Comparison of ENCODE assay signal across 18 cellular contexts in genomic region chr11:1381793-1382425, GRCh38. TPM values are rescaled to one million over a fixed set of nuclear protein-coding genes. Genes with fewer than 3 reads are reported as not detected.
DNase-seq lines count a peak whose midpoint lies in the region; ATAC-seq and TF ChIP-seq lines count a peak whose summit lies in the region.
"Had no signal": no experiment of that assay in that cellular context is flagged by ENCODE, and none has a peak within 500 bp of the region (broad histone marks: within the 10 kb centered on the region; RNA-seq: fewer than 3 reads in every experiment).

No MANE protein-coding gene starts in this region.

- no peak for DNase-seq in activated CD4-positive, alpha-beta T cell treated with anti-CD3 and anti-CD28 coated beads, Interleukin-2, amount 10 ng/mL, durations not matched to agents 7 days and 5 days
- no peak for DNase-seq in activated CD4-positive, alpha-beta T cell treated with anti-CD3 and anti-CD28 coated beads for 1 hour
- no peak for DNase-seq in Panc1 (ENCODE audit: low read depth, low spot score)
- peak; percentile 1 for DNase-seq in effector CD4-positive, alpha-beta T cell
- DNase-seq in neuronal stem cell (ENCODE audit: low spot score) = no peak
- DNase-seq in CD1c-positive myeloid dendritic cell (ENCODE audit: extremely low spot score) = no peak
- DNase-seq: HFFc6; KG1; left colon; NCI-H1105 treated with DMSO at 0.1 percent for 48 hours; NCI-H2227 treated with DMSO at 0.1 percent for 48 hours; stimulated activated CD4-positive, alpha-beta T cell treated with anti-CD3 and anti-CD28 coated beads, Interleukin-15, amount 100 ng/mL, for 24 hours had no signal

- peaks cover 14% of the 10 kb centered on the region for H3K27me3 Mint-ChIP-seq in activated CD4-positive, alpha-beta T cell treated with anti-CD3 and anti-CD28 coated beads, Interleukin-2, amount 10 ng/mL, durations not matched to agents 7 days and 5 days

- no peak overlapping the region for H3K9ac ChIP-seq in neuronal stem cell (ENCODE audit: low read depth, low read length, poor library complexity)

- H3K36me3 Mint-ChIP-seq in activated CD4-positive, alpha-beta T cell treated with anti-CD3 and anti-CD28 coated beads, Interleukin-2, amount 10 ng/mL, durations not matched to agents 7 days and 5 days (ENCODE audit: low read depth) = no peaks in the 10 kb centered on the region

- in situ Hi-C loops in Panc1 (cut with HindIII; ENCODE audit: low pct_unique_long_range_greater_than_20kb, low sequenced_read_pairs) = no loop called here

- H3K79me1 ChIP-seq in neuronal stem cell (ENCODE audit: low read depth, low read length) = no peaks in the 10 kb centered on the region

- H2AK5ac ChIP-seq in neuronal stem cell (ENCODE audit: low read depth, low read length) = peak overlapping the region; percentile 96

- H3K4me1 ChIP-seq in Panc1 (ENCODE audit: control insufficient read depth, insufficient read depth, low read length) = peaks cover 19% of the 10 kb centered on the region
- H3K4me1 ChIP-seq in neuronal stem cell (ENCODE audit: control insufficient read depth in 2 of 2, insufficient read depth in 1 of 2, low read depth in 1 of 2, low read length in 2 of 2) = peaks cover 2 to 17% of the 10 kb centered on the region in 2 donors

- H2BK15ac ChIP-seq in neuronal stem cell (ENCODE audit: low read length) = peak overlapping the region; percentile 11

- no peak overlapping the region for H3K27ac Mint-ChIP-seq in activated CD4-positive, alpha-beta T cell treated with anti-CD3 and anti-CD28 coated beads, Interleukin-2, amount 10 ng/mL, durations not matched to agents 7 days and 5 days
- H3K27ac Mint-ChIP-seq: HFFc6 had no signal

- no peak overlapping the region for H4K91ac ChIP-seq in neuronal stem cell (ENCODE audit: low read depth, low read length, poor library complexity)

- peak overlapping the region; percentile 77 for H2BK12ac ChIP-seq in neuronal stem cell (ENCODE audit: low read length)

- no peak overlapping the region for H3K4me2 ChIP-seq in neuronal stem cell (ENCODE audit: insufficient read depth, low read length, poor library complexity, severe bottlenecking)

- H3K27me3 ChIP-seq in Panc1 (ENCODE audit: control insufficient read depth, insufficient read depth, low read length) (no peaks in the 10 kb centered on the region), neuronal stem cell (ENCODE audit: control insufficient read depth in 3 of 3, insufficient read depth in 3 of 3, low read depth in 1 of 3, low read length in 3 of 3) (peaks cover 0 to 3% (median 0%) of the 10 kb centered on the region in 3 experiments)
- H3K27me3 ChIP-seq: dorsolateral prefrontal cortex, hepatocyte had no signal

- H3K36me3 ChIP-seq in Panc1 (ENCODE audit: control insufficient read depth, insufficient read depth, low read length) = no peaks in the 10 kb centered on the region
- no peaks in the 10 kb centered on the region for H3K36me3 ChIP-seq in neuronal stem cell (replicated peaks in 1 of 2; ENCODE audit: control insufficient read depth in 2 of 2, insufficient read depth in 2 of 2, low read length in 2 of 2)

- H3K27ac ChIP-seq in Panc1 (ENCODE audit: low read length) (peak overlapping the region; percentile 72; the same call in 1 of the 2 replicates), neuronal stem cell (replicated peaks; ENCODE audit: low read length) (no peak overlapping the region)
- H3K27ac ChIP-seq: SK-N-MC had no signal

- ATAC-seq in Panc1 (no peak), HG03097 (IDR thresholded peaks at IDR 0.05; ENCODE audit: low FRiP score, unreplicated experiment) (no peak), GM18505 (IDR thresholded peaks at IDR 0.05; ENCODE audit: unreplicated experiment) (no peak)

- H2BK5ac ChIP-seq in neuronal stem cell (ENCODE audit: low read length) = peak overlapping the region; percentile 40

- no peak overlapping the region for H3K23ac ChIP-seq in neuronal stem cell (ENCODE audit: low read depth, low read length, poor library complexity)

- peak overlapping the region; percentile 23 for H3K14ac ChIP-seq in neuronal stem cell (ENCODE audit: low read length)

- H3K4ac ChIP-seq in neuronal stem cell (ENCODE audit: low read length) = no peak overlapping the region

- no peaks in the 10 kb centered on the region for H3K9me3 ChIP-seq in Panc1 (ENCODE audit: control insufficient read depth, insufficient read depth, low read depth, low read length)
- H3K9me3 ChIP-seq in neuronal stem cell (replicated peaks in 1 of 2; ENCODE audit: control insufficient read depth in 2 of 2, insufficient read depth in 1 of 2, low read depth in 1 of 2, low read length in 2 of 2) = no peaks in the 10 kb centered on the region
- H3K9me3 ChIP-seq: A549 had no signal

- peak overlapping the region; percentile 97 for H2AFZ ChIP-seq in neuronal stem cell (ENCODE audit: low read length)

- no peak for TF ChIP-seq CTCF in Panc1 (IDR thresholded peaks at IDR 0.05)

- peak overlapping the region; percentile 64 for H3K4me3 Mint-ChIP-seq in activated CD4-positive, alpha-beta T cell treated with anti-CD3 and anti-CD28 coated beads, Interleukin-2, amount 10 ng/mL, durations not matched to agents 7 days and 5 days
- H3K4me3 Mint-ChIP-seq: HFFc6 had no signal

- CTCF ChIA-PET in activated CD4-positive, alpha-beta T cell treated with anti-CD3 and anti-CD28 coated beads, Interleukin-2, amount 10 ng/mL, durations not matched to agents 7 days and 5 days (lab: Charles Lee) = no interaction called here
- CTCF ChIA-PET in Panc1 (lab: Charles Lee) = interaction anchor here (0.6 kb wide), 1 partner anchor 64 kb away, joined by 3 read pairs; no protein-coding TSS in a partner anchor

- H3K18ac ChIP-seq in neuronal stem cell (ENCODE audit: low read length) = peak overlapping the region; percentile 82

- intact Hi-C loops in Panc1 (cut with micrococcal nuclease; ENCODE audit: unreplicated experiment) = no loop called here

- TF ChIP-seq POLR2A in GM18505 (IDR thresholded peaks at IDR 0.05; ENCODE audit: borderline replicate concordance, extremely low read depth, insufficient read depth, insufficient read length) = no peak

- no CpG with 5 or more reads among the region's 10 CpGs for WGBS in neuronal stem cell (ENCODE audit: extremely low coverage in 2 of 2, insufficient read length in 2 of 2, insufficient replicate concordance in 1 of 2), 2 donors

- peak overlapping the region; percentile 52 for H2BK120ac ChIP-seq in neuronal stem cell (ENCODE audit: low read depth, low read length)

- no peaks in the 10 kb centered on the region for H3K9me3 Mint-ChIP-seq in activated CD4-positive, alpha-beta T cell treated with anti-CD3 and anti-CD28 coated beads, Interleukin-2, amount 10 ng/mL, durations not matched to agents 7 days and 5 days
- H3K9me3 Mint-ChIP-seq: HFFc6 had no signal

- no TSS peak for BruUV-seq in Panc1 (replicated peaks; lab: Mats Ljungman, UMichigan)

- POLR2A ChIA-PET in activated CD4-positive, alpha-beta T cell treated with anti-CD3 and anti-CD28 coated beads, Interleukin-2, amount 10 ng/mL, durations not matched to agents 7 days and 5 days (lab: Charles Lee) = no interaction called here
- POLR2A ChIA-PET in Panc1 (lab: Charles Lee) = no interaction called here

- no peak overlapping the region for H3K4me3 ChIP-seq in Panc1 (ENCODE audit: low read depth in 2 of 2, low read length in 2 of 2)
- no peak overlapping the region for H3K4me3 ChIP-seq in neuronal stem cell (ENCODE audit: low read length in 2 of 2)
- H3K4me3 ChIP-seq: hepatocyte had no signal

- H3K4me1 Mint-ChIP-seq in activated CD4-positive, alpha-beta T cell treated with anti-CD3 and anti-CD28 coated beads, Interleukin-2, amount 10 ng/mL, durations not matched to agents 7 days and 5 days = peaks cover 13% of the 10 kb centered on the region

- no peak overlapping the region for H4K8ac ChIP-seq in neuronal stem cell (ENCODE audit: low read depth, low read length)

RNA-seq across cellular contexts. Expression of gene BRSK2, which starts 7.8 kb away (rescaled TPM):
- total RNA-seq in activated CD4-positive, alpha-beta T cell treated with anti-CD3 and anti-CD28 coated beads, Interleukin-2, amount 10 ng/mL, durations not matched to agents 7 days and 5 days = not detected
- total RNA-seq in Panc1 (2021; ENCODE audit: unreplicated experiment) = 32.2 TPM
- polyA plus RNA-seq in Panc1 (2012; ENCODE audit: insufficient read length) = 47.7 TPM
- polyA plus RNA-seq in neuronal stem cell (2013, experiment 1 of 2) = 24.4 TPM
- 23.0 TPM for polyA plus RNA-seq in neuronal stem cell (2013, experiment 2 of 2)

Comparison
In these comparisons a context has a peak if more than half of its experiments do, and no peak if none do; other contexts are left out.
1. RNA of gene BRSK2, which starts 7.8 kb away (total RNA-seq): 32.2 TPM in Panc1 (single experiment); not detected in activated CD4-positive, alpha-beta T cell treated with anti-CD3 and anti-CD28 coated beads, Interleukin-2, amount 10 ng/mL, durations not matched to agents 7 days and 5 days; every median in the first group is over 10 times any median in the second.